In the genomic region with DNA sequence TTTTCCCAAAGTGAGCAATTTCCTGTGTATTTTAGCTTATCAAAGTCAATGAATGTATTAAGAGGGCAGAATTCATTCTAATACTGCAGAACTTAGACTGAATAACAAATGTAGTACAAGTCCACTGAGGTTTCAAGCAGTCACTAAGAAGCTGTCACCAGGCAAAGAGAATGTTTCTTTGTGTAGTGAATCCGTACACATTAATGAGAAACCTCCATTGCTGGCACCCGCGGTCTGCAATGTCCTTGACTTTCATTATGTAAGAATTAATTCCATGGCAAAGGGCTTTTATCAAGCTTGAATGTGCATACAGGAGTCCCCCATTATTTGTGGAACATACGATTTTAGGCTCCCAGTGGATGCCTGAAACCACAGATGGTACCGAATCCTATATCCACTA, we compare ENCODE assay signal across 14 cellular contexts.
DNase-seq lines count a peak whose midpoint lies in the region.
"Had no signal": no experiment of that assay in that cellular context is flagged by ENCODE, and none has a peak within 500 bp of the region (broad histone marks: within the 10 kb centered on the region; RNA-seq: fewer than 3 reads in every experiment).

No MANE protein-coding gene starts in this region.

- in situ Hi-C loops in G401 (cut with HindIII; ENCODE audit: low sequenced_read_pairs), result no loop called here

- peak; percentile 6 for DNase-seq in Ammon's horn (ENCODE audit: low spot score)
- peak; percentile 65 for DNase-seq in G401 (ENCODE audit: low spot score)
- DNase-seq in NCI-H2107 treated with DMSO at 0.1 percent for 48 hours (lab: John Stamatoyannopoulos, UW; ENCODE audit: unreplicated experiment), result peak; percentile 45
- DNase-seq in cerebellum (ENCODE audit: low spot score), result peak; percentile 8
- DNase-seq in activated CD8-positive, alpha-beta memory T cell treated with anti-CD3 and anti-CD28 coated beads, Interleukin-2, amount 50 U/mL, for 48 hours, result no peak
- DNase-seq in SIG-M5 (lab: John Stamatoyannopoulos, UW), result no peak
- no peak for DNase-seq in foreskin melanocyte
- no peak for DNase-seq in NAMALWA (ENCODE audit: low spot score)
- DNase-seq: DMS79 treated with DMSO at 0.1 percent for 48 hours; HFFc6; KG1; MV-4-11; NK-92 treated with Interleukin-12 subunit alpha and Interleukin-12 subunit beta, amount 100 ng/mL, for 24 hours; Peyer's patch had no signal

Comparison
In these comparisons a context has a peak if more than half of its experiments do, and no peak if none do; other contexts are left out.
1. DNase-seq: peak in Ammon's horn (single experiment), G401 (single experiment), NCI-H2107 treated with DMSO at 0.1 percent for 48 hours (single experiment) and cerebellum (single experiment); none in activated CD8-positive, alpha-beta memory T cell treated with anti-CD3 and anti-CD28 coated beads, Interleukin-2, amount 50 U/mL, for 48 hours (single experiment), SIG-M5 (single experiment), foreskin melanocyte (single experiment) and NAMALWA (single experiment).